Comparison of ENCODE assay signal across 8 cellular contexts in genomic region chr19:49889687-49890348, GRCh38. TPM values are rescaled to one million over a fixed set of nuclear protein-coding genes. Genes with fewer than 3 reads are reported as not detected.
DNase-seq lines count a peak whose midpoint lies in the region; ATAC-seq, FAIRE-seq and TF ChIP-seq lines count a peak whose summit lies in the region.

No MANE protein-coding gene starts in this region.

- no peak for ATAC-seq in GM18520 (IDR thresholded peaks at IDR 0.05; ENCODE audit: unreplicated experiment)

- no peak overlapping the region for H3K9ac ChIP-seq in subcutaneous abdominal adipose tissue (ENCODE audit: low read length in 5 of 5)

- H3K27ac ChIP-seq in neutrophil = peak overlapping the region; percentile 32
- no peak overlapping the region for H3K27ac ChIP-seq in subcutaneous abdominal adipose tissue (ENCODE audit: low read depth, low read length)

- H3K4me1 ChIP-seq in neutrophil (ENCODE audit: control insufficient read depth in 1 of 2, insufficient read depth in 1 of 2, low read depth in 1 of 2, low read length in 1 of 2) (peaks cover 9 to 11% of the 10 kb centered on the region in 2 experiments), subcutaneous abdominal adipose tissue (ENCODE audit: control insufficient read depth in 5 of 5, insufficient read depth in 5 of 5, low read length in 5 of 5) (peaks cover 0 to 18% (median 13%) of the 10 kb centered on the region in 5 donors)

- no peak for FAIRE-seq in urothelium cell line (lab: Jason Lieb, UNC)

- TF ChIP-seq CTCF in fibroblast of the aortic adventitia (IDR thresholded peaks at IDR 0.05; ENCODE audit: insufficient read depth, low read length) (peak; percentile 64), neutrophil (IDR thresholded peaks at IDR 0.05) (peak; percentile 84)

- H3K9me3 ChIP-seq in neutrophil (no peaks in the 10 kb centered on the region), subcutaneous abdominal adipose tissue (ENCODE audit: control insufficient read depth in 5 of 5, low read length in 5 of 5) (no peaks in the 10 kb centered on the region)

- peak overlapping the region; percentile 28 for H3K4me3 ChIP-seq in fibroblast of the aortic adventitia (ENCODE audit: low read depth, low read length)
- H3K4me3 ChIP-seq in neutrophil (ENCODE audit: low read depth in 1 of 2, low read length in 1 of 2) = peak overlapping the region; percentile 60 to 65
- peak overlapping the region in 3 of 5 donors; percentile 49 to 51 (median 49) for H3K4me3 ChIP-seq in subcutaneous abdominal adipose tissue (ENCODE audit: low read depth in 1 of 5, low read length in 5 of 5)

- DNase-seq in D341Med (ENCODE audit: low spot score) (peak; percentile 34), NCI-H2171 (lab: John Stamatoyannopoulos, UW) (peak; percentile 25), activated T-helper 1 cell treated with Interleukin-2 at 50 U/mL for 16 hours (ENCODE audit: low read depth) (peak; percentile 65), fibroblast of the aortic adventitia (ENCODE audit: low read depth) (peak; percentile 63), urothelium cell line (ENCODE audit: low spot score) (no peak)

- H3K27me3 ChIP-seq in neutrophil = peaks cover 47% of the 10 kb centered on the region
- peaks cover 0 to 13% (median 4%) of the 10 kb centered on the region in 5 donors for H3K27me3 ChIP-seq in subcutaneous abdominal adipose tissue (ENCODE audit: control insufficient read depth in 5 of 5, insufficient read depth in 4 of 5, low read length in 5 of 5)

- H3K36me3 ChIP-seq in neutrophil (peaks cover 26% of the 10 kb centered on the region), subcutaneous abdominal adipose tissue (ENCODE audit: control insufficient read depth in 5 of 5, insufficient read depth in 5 of 5, low read length in 5 of 5) (peaks cover 0 to 26% (median 12%) of the 10 kb centered on the region in 5 donors)

RNA-seq across cellular contexts. Expression of gene IL4I1, which starts 6.9 kb away (rescaled TPM):
- total RNA-seq in fibroblast of the aortic adventitia (ENCODE audit: low replicate concordance) = 1.1 TPM in 1 of 2 replicates, not detected in the other

RNA-seq across cellular contexts. Expression of gene TBC1D17, which starts 12.3 kb away (rescaled TPM):
- total RNA-seq in fibroblast of the aortic adventitia (ENCODE audit: low replicate concordance) = 16.3 and 17.1 TPM in 2 replicates

RNA-seq across cellular contexts. Expression of gene AKT1S1, which starts 12.7 kb away (rescaled TPM):
- 14.4 and 20.6 TPM in 2 replicates for total RNA-seq in fibroblast of the aortic adventitia (ENCODE audit: low replicate concordance)

RNA-seq across cellular contexts. Expression of gene PNKP, which starts 22.4 kb away (rescaled TPM):
- 42.3 and 58.3 TPM in 2 replicates for total RNA-seq in fibroblast of the aortic adventitia (ENCODE audit: low replicate concordance)

RNA-seq across cellular contexts. Expression of gene PTOV1, which starts 38.9 kb away (rescaled TPM):
- total RNA-seq in fibroblast of the aortic adventitia (ENCODE audit: low replicate concordance) = 46.2 and 51.2 TPM in 2 replicates
